22 cellular contexts compared by ENCODE assay signal in genomic region chr2:2114745-2115245, GRCh38.
"Had no signal": no experiment of that assay in that cellular context is flagged by ENCODE, and none has a peak within 500 bp of the region (broad histone marks: within the 10 kb centered on the region; RNA-seq: fewer than 3 reads in every experiment).

No MANE protein-coding gene starts in this region.

- H3K4me3 Mint-ChIP-seq: nephron progenitor cell; stimulated activated naive CD8-positive, alpha-beta T cell treated with anti-CD3 and anti-CD28 coated beads, Interleukin-15, amount 100 ng/mL, for 72 hours had no signal

- H3K27ac ChIP-seq: coronary artery, esophagus squamous epithelium, left ventricle myocardium inferior, lower lobe of right lung, pancreas, right lobe of liver, suprapubic skin, transverse colon, vagina had no signal

- ATAC-seq: lower lobe of right lung; naive thymus-derived CD8-positive, alpha-beta T cell; pancreas; stimulated activated naive CD8-positive, alpha-beta T cell treated with anti-CD3 and anti-CD28 coated beads, Interleukin-15, amount 100 ng/mL, for 72 hours had no signal

- H3K9me3 ChIP-seq: esophagus squamous epithelium, left ventricle myocardium inferior, lower lobe of right lung, pancreas, right lobe of liver, suprapubic skin, transverse colon, vagina had no signal

- DNase-seq: dermis blood vessel endothelial cell; effector memory CD4-positive, alpha-beta T cell; erythroblast; esophagus squamous epithelium; foreskin melanocyte; hypothalamus; left ventricle myocardium inferior; lower lobe of right lung; naive thymus-derived CD8-positive, alpha-beta T cell; nephron progenitor cell; occipital lobe; pancreas; right lobe of liver; small intestine; stimulated activated CD4-positive, alpha-beta T cell treated with anti-CD3 and anti-CD28 coated beads, Interleukin-15, amount 100 ng/mL, for 24 hours; stimulated activated CD4-positive, alpha-beta T cell treated with anti-CD3 and anti-CD28 coated beads, Interleukin-2, amount 100 ng/mL, for 48 hours; stimulated activated naive CD4-positive, alpha-beta T cell; stimulated activated naive CD8-positive, alpha-beta T cell treated with anti-CD3 and anti-CD28 coated beads, Interleukin-15, amount 100 ng/mL, for 72 hours; transverse colon had no signal

- H3K27ac Mint-ChIP-seq: nephron progenitor cell; stimulated activated naive CD8-positive, alpha-beta T cell treated with anti-CD3 and anti-CD28 coated beads, Interleukin-15, amount 100 ng/mL, for 72 hours had no signal

- H3K27me3 ChIP-seq: pancreas, right lobe of liver, transverse colon, vagina had no signal

- H3K9me3 Mint-ChIP-seq: naive thymus-derived CD8-positive, alpha-beta T cell; nephron progenitor cell; stimulated activated naive CD8-positive, alpha-beta T cell treated with anti-CD3 and anti-CD28 coated beads, Interleukin-15, amount 100 ng/mL, for 72 hours had no signal

- H3K36me3 Mint-ChIP-seq: naive thymus-derived CD8-positive, alpha-beta T cell had no signal

- H3K4me3 ChIP-seq: coronary artery, esophagus squamous epithelium, left ventricle myocardium inferior, lower lobe of right lung, pancreas, right lobe of liver, suprapubic skin, transverse colon, vagina had no signal

- H3K4me1 ChIP-seq: esophagus squamous epithelium, lower lobe of right lung, pancreas, right lobe of liver, suprapubic skin, transverse colon, vagina had no signal

- H3K36me3 ChIP-seq: esophagus squamous epithelium, left ventricle myocardium inferior, lower lobe of right lung, pancreas, right lobe of liver, suprapubic skin, transverse colon, vagina had no signal
